Comparison of ENCODE assay signal across 18 cellular contexts in the genomic region with DNA sequence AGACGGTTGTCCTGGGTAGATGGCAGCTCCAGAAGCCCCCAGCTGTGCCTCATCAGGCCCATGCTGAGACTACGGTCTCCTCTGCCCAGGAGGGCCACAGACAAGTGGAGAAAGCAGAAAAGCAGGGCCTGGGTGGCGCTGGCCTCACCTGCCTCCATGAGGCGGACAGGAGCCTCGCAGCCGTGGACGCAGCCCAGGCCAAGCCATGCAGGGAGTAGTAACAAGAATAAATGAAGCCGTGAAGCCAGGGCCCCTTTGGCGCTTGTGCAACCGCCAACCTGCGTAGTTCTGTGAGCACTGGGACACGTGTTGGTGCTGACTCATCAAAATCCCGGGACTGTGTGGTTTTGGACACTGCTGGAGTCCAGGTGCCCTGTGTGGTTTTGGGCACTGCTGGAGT. TPM values are rescaled to one million over a fixed set of nuclear protein-coding genes. Genes with fewer than 3 reads are reported as not detected.
DNase-seq lines count a peak whose midpoint lies in the region; ATAC-seq, FAIRE-seq and TF ChIP-seq lines count a peak whose summit lies in the region.
"Had no signal": no experiment of that assay in that cellular context is flagged by ENCODE, and none has a peak within 500 bp of the region (broad histone marks: within the 10 kb centered on the region; RNA-seq: fewer than 3 reads in every experiment).

No MANE protein-coding gene starts in this region.

- no peak for FAIRE-seq in H1 (lab: Jason Lieb, UNC)
- FAIRE-seq: frontal cortex, HTR-8/SVneo had no signal

- DNase-seq in H4 (ENCODE audit: low spot score): peak; percentile 69
- peak; percentile 83 for DNase-seq in M059J (ENCODE audit: low read depth)
- no peak for DNase-seq in H1 (ENCODE audit: low read depth in 1 of 2, low spot score in 2 of 2)
- peak; percentile 82 to 92 for DNase-seq in trophoblast cell
- no peak for DNase-seq in dorsolateral prefrontal cortex
- no peak for DNase-seq in cerebellar cortex (ENCODE audit: low spot score)
- DNase-seq: activated CD4-positive, alpha-beta memory T cell treated with anti-CD3 and anti-CD28 coated beads for 36 hours; effector CD8-positive, alpha-beta T cell; GDM1; immature natural killer cell; naive B cell; NCI-H1105; NCI-H524 treated with DMSO at 0.1 percent for 48 hours; SIG-M5; stimulated activated naive B cell treated with anti-CD40 and anti-IgM and Interleukin-4, amounts not matched to agents 10 μg/mL and 1 μg/mL and 100 μg/mL, for 72 hours had no signal

- TF ChIP-seq CTCF in H1 (IDR thresholded peaks at IDR 0.05; ENCODE audit: control extremely low read depth in 1 of 3, insufficient read depth in 1 of 3, low read depth in 1 of 3, low read length in 3 of 3): peak; percentile 3 to 22 (median 14); a peak in 3 of 4 replicates
- no peak for TF ChIP-seq CTCF in dorsolateral prefrontal cortex (IDR thresholded peaks at IDR 0.05 in 54 of 56, conservative IDR thresholded peaks at IDR 0.05 in 2 of 56; ENCODE audit: low read depth in 1 of 56, partially characterized antibody in 56 of 56)

- H3K4ac ChIP-seq in H1 (replicated peaks; ENCODE audit: insufficient read length, low read depth, low read length) (no peak overlapping the region), trophoblast cell (ENCODE audit: low read depth, low read length) (no peak overlapping the region)

- H3K4me1 ChIP-seq in H1 (replicated peaks in 1 of 4; ENCODE audit: control insufficient read depth in 3 of 4, insufficient read depth in 4 of 4, low read length in 3 of 4) (no peaks in the 10 kb centered on the region; a peak in 1 of 7 replicates), trophoblast cell (ENCODE audit: control insufficient read depth in 1 of 2, insufficient read depth in 2 of 2, low read length in 2 of 2) (peaks cover 2% of the 10 kb centered on the region in 2 experiments)

- H2BK5ac ChIP-seq in H1 (ENCODE audit: low read depth, low read length) (peak overlapping the region; percentile 52; the same call in 1 of the 2 replicates), trophoblast cell (ENCODE audit: low read depth, low read length, poor library complexity) (no peak overlapping the region)

- H3K56ac ChIP-seq in H1 (replicated peaks; ENCODE audit: insufficient read length, low read depth, low read length): no peak overlapping the region

- H4K8ac ChIP-seq in H1 (ENCODE audit: extremely low read depth, insufficient read depth, low read length): no peak overlapping the region
- H4K8ac ChIP-seq in trophoblast cell (ENCODE audit: low read depth, low read length): no peak overlapping the region

- intact Hi-C loops in dorsolateral prefrontal cortex (cut with DNase I): no loop called here

- no peaks in the 10 kb centered on the region for H3K79me2 ChIP-seq in H1 (ENCODE audit: control insufficient read depth in 1 of 2, insufficient read depth in 2 of 2, low read length in 2 of 2)
- no peaks in the 10 kb centered on the region for H3K79me2 ChIP-seq in trophoblast cell (ENCODE audit: control insufficient read depth, insufficient read depth, low read length, poor library complexity)

- peak; percentile 24 to 37; a peak in 3 of 4 replicates for TF ChIP-seq RAD21 in H1 (IDR thresholded peaks at IDR 0.05 in 1 of 2, conservative IDR thresholded peaks at IDR 0.05 in 1 of 2; ENCODE audit: low read depth in 2 of 2, low read length in 2 of 2)

- H2BK12ac ChIP-seq in H1 (ENCODE audit: low read depth, low read length): 0 out of 2 replicates have a peak overlapping the region, but pooled peaks have one; percentile 60
- H2BK12ac ChIP-seq in trophoblast cell (ENCODE audit: low read length): no peak overlapping the region

- H3K4me2 ChIP-seq in H1 (ENCODE audit: insufficient read depth in 1 of 2, low read depth in 2 of 2, low read length in 2 of 2): no peak overlapping the region
- no peak overlapping the region for H3K4me2 ChIP-seq in trophoblast cell (ENCODE audit: low read length)

- H4K12ac ChIP-seq in trophoblast cell (ENCODE audit: low read depth, low read length): no peak overlapping the region

- H3K36me3 ChIP-seq in H1 (ENCODE audit: control insufficient read depth in 2 of 4, insufficient read depth in 4 of 4, low read length in 3 of 4) (no peaks in the 10 kb centered on the region), trophoblast cell (ENCODE audit: control insufficient read depth in 1 of 2, insufficient read depth in 2 of 2, low read length in 2 of 2) (no peaks in the 10 kb centered on the region)

- H2BK120ac ChIP-seq in H1 (replicated peaks; ENCODE audit: low read depth, low read length): no peak overlapping the region
- H2BK120ac ChIP-seq in trophoblast cell (ENCODE audit: insufficient read depth, low read length, poor library complexity): no peak overlapping the region

- no peak overlapping the region for H4K91ac ChIP-seq in H1 (replicated peaks; ENCODE audit: insufficient read length, low read length)
- H4K91ac ChIP-seq in trophoblast cell (ENCODE audit: low read depth, low read length): no peak overlapping the region

- H2AFZ ChIP-seq in H1 (ENCODE audit: low read length): peak overlapping the region; percentile 51; the same call in 1 of the 2 replicates
- H2AFZ ChIP-seq in trophoblast cell (ENCODE audit: insufficient read depth, low read length, poor library complexity): no peak overlapping the region

- H2AK5ac ChIP-seq in H1 (ENCODE audit: low read depth, low read length) (no peak overlapping the region), trophoblast cell (ENCODE audit: low read length) (no peak overlapping the region)

- H3K14ac ChIP-seq in H1 (ENCODE audit: insufficient read length) (no peak overlapping the region), trophoblast cell (ENCODE audit: low read length) (no peak overlapping the region)

- H3K4me3 ChIP-seq in H1 (ENCODE audit: extremely low read depth in 1 of 4, insufficient read depth in 2 of 4, low read depth in 3 of 4, low read length in 4 of 4) (no peak overlapping the region), trophoblast cell (ENCODE audit: low read depth, low read length) (no peak overlapping the region), dorsolateral prefrontal cortex (no peak overlapping the region)

- no peak overlapping the region for H4K5ac ChIP-seq in H1 (ENCODE audit: insufficient read length, low read depth, low read length)

- WGBS in H1 (ENCODE audit: extremely low coverage in 1 of 2, insufficient coverage in 1 of 2, insufficient read length in 1 of 2, insufficient replicate concordance in 2 of 2, low coverage in 1 of 2, low lambda C conversion rate in 2 of 2, missing lambda C conversion rate in 1 of 2), 2 experiments: 87% methylated on average over 13 of the region's 13 CpGs; no CpG with 5 or more reads in 1 of the 2 experiments
- no CpG with 5 or more reads among the region's 13 CpGs for WGBS in trophoblast cell (ENCODE audit: extremely low coverage, insufficient coverage, insufficient read length)

- H3K9ac ChIP-seq in H1 (replicated peaks in 1 of 4; ENCODE audit: extremely low read depth in 1 of 4, low read depth in 3 of 4, low read length in 3 of 4) (no peak overlapping the region), trophoblast cell (ENCODE audit: low read length) (no peak overlapping the region)

- no peaks in the 10 kb centered on the region for H3K23me2 ChIP-seq in H1 (ENCODE audit: low read depth, low read length)

- POLR2A ChIA-PET in H1 (lab: Charles Lee; ENCODE audit: partially characterized antibody): no interaction called here

- H2BK20ac ChIP-seq in H1 (ENCODE audit: low read length): no peak overlapping the region; the same call in 1 of the 2 replicates

- no peaks in the 10 kb centered on the region for H3K9me3 ChIP-seq in H1 (ENCODE audit: insufficient read depth in 2 of 2, low read depth in 1 of 2, low read length in 1 of 2)
- H3K9me3 ChIP-seq in trophoblast cell (ENCODE audit: insufficient read depth, low read depth, low read length): no peaks in the 10 kb centered on the region

- H2BK15ac ChIP-seq in H1 (ENCODE audit: low read length): 0 out of 2 replicates have a peak overlapping the region, but pooled peaks have one; percentile 46

- H3K79me1 ChIP-seq in H1 (ENCODE audit: low read depth, low read length) (no peaks in the 10 kb centered on the region), trophoblast cell (ENCODE audit: low read length) (no peaks in the 10 kb centered on the region)

- no peak for TF ChIP-seq POLR2A in H1 (IDR thresholded peaks at IDR 0.05; ENCODE audit: control extremely low read depth in 1 of 2, low read depth in 2 of 2, low read length in 2 of 2)

- H3K18ac ChIP-seq in H1 (ENCODE audit: extremely low read depth, low read length): no peak overlapping the region
- no peak overlapping the region for H3K18ac ChIP-seq in trophoblast cell (ENCODE audit: low read length)

- no peak overlapping the region for H3K27ac ChIP-seq in H1 (ENCODE audit: low read depth, low read length)
- no peak overlapping the region for H3K27ac ChIP-seq in trophoblast cell (ENCODE audit: low read depth, low read length)
- no peak overlapping the region for H3K27ac ChIP-seq in dorsolateral prefrontal cortex

- no peak for ATAC-seq in GM18907 (IDR thresholded peaks at IDR 0.05; ENCODE audit: unreplicated experiment)
- ATAC-seq: stimulated activated naive B cell treated with anti-CD40 and anti-IgM and Interleukin-4, amounts not matched to agents 10 μg/mL and 1 μg/mL and 100 μg/mL, for 72 hours had no signal

- CTCF ChIA-PET in H1 (lab: Charles Lee; ENCODE audit: partially characterized antibody): no interaction called here

- H4K20me1 ChIP-seq in H1 (replicated peaks in 1 of 2; ENCODE audit: control insufficient read depth in 1 of 2, insufficient read depth in 2 of 2, low read length in 2 of 2): no peaks in the 10 kb centered on the region

- H3K23ac ChIP-seq in H1 (ENCODE audit: insufficient read length): no peak overlapping the region
- H3K23ac ChIP-seq in trophoblast cell (ENCODE audit: low read length): no peak overlapping the region

- TF ChIP-seq EP300 in H1 (IDR thresholded peaks at IDR 0.05; ENCODE audit: borderline replicate concordance in 1 of 2, low read depth in 2 of 2, low read length in 2 of 2): no peak

- H3K27me3 ChIP-seq in H1 (replicated peaks in 1 of 4; ENCODE audit: control insufficient read depth in 3 of 4, extremely low read depth in 1 of 4, insufficient read depth in 3 of 4, low read length in 3 of 4): no peaks in the 10 kb centered on the region
- H3K27me3 ChIP-seq in trophoblast cell (ENCODE audit: insufficient read depth, low read length): no peaks in the 10 kb centered on the region
- peaks cover 0 to 14% (median 0%) of the 10 kb centered on the region in 45 donors for H3K27me3 ChIP-seq in dorsolateral prefrontal cortex

RNA-seq across cellular contexts. Expression of a gene that starts 12.3 kb away (rescaled TPM):
- not detected in 2 replicates for total RNA-seq in H4 (2014; rRNA removed; shearing (Covaris generic))
- total RNA-seq in M059J (2014; rRNA removed; shearing (Covaris generic)): 0.02 and 0.05 TPM in 2 replicates
- 1.4 and 2.0 TPM in 2 replicates for total RNA-seq in H1 (2021; fragmentation: NEBNext Ultra II Directional; extraction: Animal tissue kit (Norgen Biotek cat#: 25700))
- 0.89 and 2.0 TPM in 2 replicates for polyA plus RNA-seq in H1 (2011; rRNA removed)
- polyA plus RNA-seq in H1 (2011; cell fraction: cytosol; rRNA removed): 0.94 TPM
- polyA plus RNA-seq in H1 (2011; cell fraction: nucleus; rRNA removed): 5.4 TPM
- polyA plus RNA-seq in H1 (2012, experiment 1 of 2): 1.1 to 1.8 TPM (median 1.6 TPM) in 4 replicates
- 0.34 TPM for polyA plus RNA-seq in H1 (2012, experiment 2 of 2)
- 0.83 TPM for polyA plus RNA-seq in H1 (2013, experiment 1 of 2)
- polyA plus RNA-seq in H1 (2013, experiment 2 of 2): 0.59 TPM
- polyA minus RNA-seq in H1 (2011; rRNA and poly(A)+ RNA removed): 0.98 and 2.0 TPM in 2 replicates
- 1.0 TPM for polyA minus RNA-seq in H1 (2011; cell fraction: cytosol; rRNA and poly(A)+ RNA removed)
- 2.8 TPM for polyA minus RNA-seq in H1 (2011; cell fraction: nucleus; rRNA and poly(A)+ RNA removed)
- 0.05 and 0.08 TPM in 2 replicates for polyA plus RNA-seq in trophoblast cell (2013)
- 1 to 10 TPM in 2 of 120 experiments, under 1 TPM in 28, not detected in 90; 0.04 to 1.1 (median 0.28) TPM for total RNA-seq in dorsolateral prefrontal cortex

Comparison
In these comparisons a context has a peak if more than half of its experiments do, and no peak if none do; other contexts are left out.
1. DNase-seq: peak in H4 (single experiment), M059J (single experiment) and trophoblast cell (2 of 2); none in H1 (0 of 2), dorsolateral prefrontal cortex (0 of 10) and cerebellar cortex (single experiment).
2. CTCF ChIP-seq: peak in H1 (3 of 3); none in dorsolateral prefrontal cortex (0 of 56).